8 cellular contexts compared by ENCODE assay signal in the genomic region with DNA sequence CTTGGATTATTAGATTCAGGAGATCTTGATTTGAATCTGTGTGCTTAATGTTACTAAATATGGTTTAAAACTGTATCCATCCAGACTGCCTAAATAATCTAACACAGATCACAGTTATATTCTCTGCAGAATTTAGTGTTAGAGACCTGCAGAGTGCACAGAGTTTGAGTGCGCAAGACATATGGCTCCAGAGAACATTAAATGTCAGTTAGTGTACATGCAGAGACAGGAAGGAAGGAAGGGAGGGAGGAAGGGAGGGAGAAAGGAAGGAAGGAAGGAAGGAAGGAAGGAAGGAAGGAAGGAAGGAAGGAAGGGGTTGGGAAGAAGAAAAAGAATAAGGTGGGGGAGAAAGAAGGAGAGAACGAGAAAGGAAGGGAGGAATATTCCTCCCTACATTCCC.
"Had no signal": no experiment of that assay in that cellular context is flagged by ENCODE, and none has a peak within 500 bp of the region (broad histone marks: within the 10 kb centered on the region; RNA-seq: fewer than 3 reads in every experiment).

No MANE protein-coding gene starts in this region.

- DNase-seq: GM23248, GOT3, H7, IMR-90, KG1 had no signal

- H3K36me3 ChIP-seq: HAP-1 had no signal

- ATAC-seq: HCT116, K562 had no signal

- H3K9ac ChIP-seq: GM23248 had no signal

- H3K4me3 ChIP-seq: GM23248, HAP-1, K562 had no signal

- H3K4me1 ChIP-seq: HAP-1 had no signal

- H3K27ac ChIP-seq: GM23248 had no signal

- H3K9me3 ChIP-seq: HAP-1 had no signal
